8 cellular contexts compared by ENCODE assay signal in the genomic region with DNA sequence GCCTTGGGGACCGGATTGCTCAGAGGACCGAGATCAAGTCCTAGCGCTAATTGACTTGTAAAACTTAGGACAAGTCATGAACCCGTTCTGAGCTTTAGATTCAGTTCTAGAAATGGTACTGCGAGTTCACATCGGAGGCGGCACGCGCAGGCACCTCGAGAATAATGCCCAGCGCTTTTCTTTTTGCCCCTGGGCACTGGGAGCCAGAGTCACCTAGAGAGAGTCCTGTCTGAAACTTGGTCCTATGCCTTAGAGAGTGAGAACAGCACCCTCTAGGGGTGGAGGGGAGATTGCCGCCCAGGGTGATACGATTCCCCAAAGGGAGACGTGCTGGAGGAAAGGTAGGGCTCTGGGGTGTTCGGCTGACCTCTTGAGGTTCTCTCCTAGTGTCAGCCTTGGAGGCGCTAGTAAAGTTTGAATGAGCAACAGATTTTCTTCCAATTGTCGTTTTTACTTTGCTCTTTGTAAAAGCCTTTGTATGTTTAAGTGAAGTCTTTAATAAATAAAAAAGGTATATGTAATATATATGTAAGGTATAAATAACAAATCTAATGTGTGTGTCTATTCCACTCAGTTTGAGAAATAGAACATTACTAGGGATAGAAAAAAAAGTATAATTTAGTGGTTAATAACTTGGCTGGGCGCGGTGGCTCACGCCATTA. TPM values are rescaled to one million over a fixed set of nuclear protein-coding genes. Genes with fewer than 3 reads are reported as not detected.
DNase-seq lines count a peak whose midpoint lies in the region; ATAC-seq and TF ChIP-seq lines count a peak whose summit lies in the region.

No MANE protein-coding gene starts in this region.

- H3K4me3 ChIP-seq in kidney epithelial cell (ENCODE audit: low read depth, low read length) = peak overlapping the region; percentile 73

- H3K9me3 Mint-ChIP-seq in WTC11 = no peaks in the 10 kb centered on the region
- H3K9me3 Mint-ChIP-seq in central memory CD8-positive, alpha-beta T cell = no peaks in the 10 kb centered on the region

- H3K27me3 ChIP-seq in kidney epithelial cell (ENCODE audit: control insufficient read depth, insufficient read depth, low read length) = no peaks in the 10 kb centered on the region

- ATAC-seq in GM18907 (IDR thresholded peaks at IDR 0.05; ENCODE audit: unreplicated experiment) (peak; percentile 71), HG03175 (IDR thresholded peaks at IDR 0.05; ENCODE audit: unreplicated experiment) (peak; percentile 65), WTC11 (peak; percentile 72)
- ATAC-seq in central memory CD8-positive, alpha-beta T cell (replicated peaks; ENCODE audit: extremely low read depth, poor library complexity, severe bottlenecking) = peak; percentile 73

- DNase-seq in AG08396 (ENCODE audit: low spot score) = peak; percentile 89
- DNase-seq in NCI-H2196 treated with DMSO at 0.1 percent for 48 hours (lab: John Stamatoyannopoulos, UW; ENCODE audit: unreplicated experiment) = peak; percentile 88
- peak; percentile 98 for DNase-seq in WTC11 (ENCODE audit: low spot score)
- DNase-seq in central memory CD8-positive, alpha-beta T cell (ENCODE audit: low spot score in 2 of 2) = peak; percentile 82 to 88
- peak; percentile 69 for DNase-seq in kidney epithelial cell (ENCODE audit: low read depth)
- peak; percentile 83 to 90 for DNase-seq in stimulated activated CD4-positive, alpha-beta T cell treated with anti-CD3 and anti-CD28 coated beads, Interleukin-15, amount 100 ng/mL, for 48 hours (ENCODE audit: low read depth in 2 of 2)

- TF ChIP-seq CTCF in WTC11 (IDR thresholded peaks at IDR 0.05) (peak; percentile 77), kidney epithelial cell (IDR thresholded peaks at IDR 0.05; ENCODE audit: insufficient read depth, low read length, poor library complexity, severe bottlenecking) (peak; percentile 96)

- 0 out of 2 replicates have a peak, but pooled peaks cover 5% of the 10 kb centered on the region for H3K4me1 Mint-ChIP-seq in WTC11
- peaks cover 22% of the 10 kb centered on the region for H3K4me1 Mint-ChIP-seq in central memory CD8-positive, alpha-beta T cell

- peak overlapping the region; percentile 98 for H3K4me3 Mint-ChIP-seq in WTC11
- H3K4me3 Mint-ChIP-seq in central memory CD8-positive, alpha-beta T cell = peak overlapping the region; percentile 96

- no peaks in the 10 kb centered on the region for H3K27me3 Mint-ChIP-seq in WTC11 (ENCODE audit: low read depth)
- H3K27me3 Mint-ChIP-seq in central memory CD8-positive, alpha-beta T cell = no peaks in the 10 kb centered on the region

- peak overlapping the region; percentile 57; the same call in 1 of the 2 replicates for H3K27ac Mint-ChIP-seq in WTC11
- H3K27ac Mint-ChIP-seq in central memory CD8-positive, alpha-beta T cell (ENCODE audit: low read depth) = peak overlapping the region; percentile 96

- peaks cover 3% of the 10 kb centered on the region for H3K36me3 Mint-ChIP-seq in WTC11
- peaks cover 15% of the 10 kb centered on the region for H3K36me3 Mint-ChIP-seq in central memory CD8-positive, alpha-beta T cell (ENCODE audit: insufficient read depth)

- CTCF ChIA-PET in WTC11 (lab: Charles Lee) = interaction anchor here (0.7 to 1.9 kb wide), 24 partner anchors 9 to 366 kb away, joined by 3 to 28 read pairs (median 4); a partner anchor contains a TSS

- POLR2A ChIA-PET in WTC11 (lab: Charles Lee) = interaction anchor here (0.6 to 0.8 kb wide), 3 partner anchors 34 to 348 kb away, joined by 3 read pairs; no protein-coding TSS in a partner anchor

- no peaks in the 10 kb centered on the region for H3K36me3 ChIP-seq in kidney epithelial cell (ENCODE audit: control insufficient read depth, insufficient read depth, low read length)

TF ChIP-seq in WTC11, 78 proteins besides CTCF, POLR2A, EP300 and RAD21:
- TF ChIP-seq ESRRA (CRISPR knock-in tag; IDR thresholded peaks at IDR 0.05; ENCODE audit: borderline replicate concordance) = no peak
- TF ChIP-seq, protein P1, sequence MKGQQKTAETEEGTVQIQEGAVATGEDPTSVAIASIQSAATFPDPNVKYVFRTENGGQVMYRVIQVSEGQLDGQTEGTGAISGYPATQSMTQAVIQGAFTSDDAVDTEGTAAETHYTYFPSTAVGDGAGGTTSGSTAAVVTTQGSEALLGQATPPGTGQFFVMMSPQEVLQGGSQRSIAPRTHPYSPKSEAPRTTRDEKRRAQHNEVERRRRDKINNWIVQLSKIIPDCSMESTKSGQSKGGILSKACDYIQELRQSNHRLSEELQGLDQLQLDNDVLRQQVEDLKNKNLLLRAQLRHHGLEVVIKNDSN (CRISPR knock-in tag; IDR thresholded peaks at IDR 0.05) = no peak
- no peak for TF ChIP-seq ZNF416 (CRISPR knock-in tag; IDR thresholded peaks at IDR 0.05)
- TF ChIP-seq ZNF219 (CRISPR knock-in tag; IDR thresholded peaks at IDR 0.05; ENCODE audit: borderline replicate concordance) = no peak
- no peak for TF ChIP-seq FOXJ3 (CRISPR knock-in tag; IDR thresholded peaks at IDR 0.05; ENCODE audit: borderline replicate concordance)
- TF ChIP-seq, protein P2, sequence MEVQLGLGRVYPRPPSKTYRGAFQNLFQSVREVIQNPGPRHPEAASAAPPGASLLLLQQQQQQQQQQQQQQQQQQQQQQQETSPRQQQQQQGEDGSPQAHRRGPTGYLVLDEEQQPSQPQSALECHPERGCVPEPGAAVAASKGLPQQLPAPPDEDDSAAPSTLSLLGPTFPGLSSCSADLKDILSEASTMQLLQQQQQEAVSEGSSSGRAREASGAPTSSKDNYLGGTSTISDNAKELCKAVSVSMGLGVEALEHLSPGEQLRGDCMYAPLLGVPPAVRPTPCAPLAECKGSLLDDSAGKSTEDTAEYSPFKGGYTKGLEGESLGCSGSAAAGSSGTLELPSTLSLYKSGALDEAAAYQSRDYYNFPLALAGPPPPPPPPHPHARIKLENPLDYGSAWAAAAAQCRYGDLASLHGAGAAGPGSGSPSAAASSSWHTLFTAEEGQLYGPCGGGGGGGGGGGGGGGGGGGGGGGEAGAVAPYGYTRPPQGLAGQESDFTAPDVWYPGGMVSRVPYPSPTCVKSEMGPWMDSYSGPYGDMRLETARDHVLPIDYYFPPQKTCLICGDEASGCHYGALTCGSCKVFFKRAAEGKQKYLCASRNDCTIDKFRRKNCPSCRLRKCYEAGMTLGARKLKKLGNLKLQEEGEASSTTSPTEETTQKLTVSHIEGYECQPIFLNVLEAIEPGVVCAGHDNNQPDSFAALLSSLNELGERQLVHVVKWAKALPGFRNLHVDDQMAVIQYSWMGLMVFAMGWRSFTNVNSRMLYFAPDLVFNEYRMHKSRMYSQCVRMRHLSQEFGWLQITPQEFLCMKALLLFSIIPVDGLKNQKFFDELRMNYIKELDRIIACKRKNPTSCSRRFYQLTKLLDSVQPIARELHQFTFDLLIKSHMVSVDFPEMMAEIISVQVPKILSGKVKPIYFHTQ (CRISPR knock-in tag; IDR thresholded peaks at IDR 0.05) = no peak
- TF ChIP-seq NR2C2 (CRISPR knock-in tag; IDR thresholded peaks at IDR 0.05) = no peak
- no peak for TF ChIP-seq NFATC4 (CRISPR knock-in tag; IDR thresholded peaks at IDR 0.05)

RNA-seq across cellular contexts. Expression of a gene that starts 0.8 kb away (rescaled TPM):
- total RNA-seq in WTC11 (2021) (11.3 to 11.8 TPM (median 11.4 TPM) in 3 replicates), kidney epithelial cell (6.3 and 8.3 TPM in 2 replicates)

RNA-seq across cellular contexts. Expression of a gene that starts 1.5 kb away (rescaled TPM):
- total RNA-seq in WTC11 (2021) (57.3 to 60.0 TPM (median 58.7 TPM) in 3 replicates), kidney epithelial cell (69.8 and 73.7 TPM in 2 replicates)

RNA-seq across cellular contexts. Expression of a gene that starts 11.1 kb away (rescaled TPM):
- total RNA-seq in WTC11 (2021) (10.5 to 13.1 TPM (median 11.5 TPM) in 3 replicates), kidney epithelial cell (0.67 and 1.2 TPM in 2 replicates)

RNA-seq across cellular contexts. Expression of a gene that starts 20.9 kb away (rescaled TPM):
- total RNA-seq in WTC11 (2021) = 0.44 to 0.57 TPM (median 0.55 TPM) in 3 replicates
- total RNA-seq in kidney epithelial cell = 0.07 TPM in 1 of 2 replicates, not detected in the other

RNA-seq across cellular contexts. Expression of a gene that starts 25.5 kb away (rescaled TPM):
- total RNA-seq in WTC11 (2021) (0.46 to 1.2 TPM (median 0.64 TPM) in 3 replicates), kidney epithelial cell (not detected in 2 replicates)

Comparison
In these comparisons a context has a peak if more than half of its experiments do, and no peak if none do; other contexts are left out.
1. Peak in every context shown above with its lines: DNase-seq, ATAC-seq and H3K4me3 ChIP-seq.